ENCODE assay signal across 35 cellular contexts in the genomic region with DNA sequence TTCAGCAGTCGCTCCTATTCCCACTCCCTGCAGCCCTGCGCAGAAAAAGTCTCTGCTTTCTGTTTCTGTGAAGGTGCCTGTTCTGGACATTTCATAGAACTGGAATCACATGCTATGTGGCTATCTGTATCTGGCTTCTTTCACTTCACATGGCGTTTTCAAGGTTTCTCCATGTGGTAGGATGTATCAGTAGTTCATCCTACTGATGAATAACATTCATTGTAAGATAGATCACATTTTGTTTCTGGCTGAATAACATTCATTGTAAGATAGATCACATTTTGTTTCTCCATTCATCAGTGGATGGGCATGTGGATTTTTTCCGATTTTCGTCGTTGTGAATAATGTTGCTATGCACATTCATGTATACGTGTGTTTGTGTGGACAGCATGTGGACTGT. TPM values are rescaled to one million over a fixed set of nuclear protein-coding genes. Genes with fewer than 3 reads are reported as not detected.
"Had no signal": no experiment of that assay in that cellular context is flagged by ENCODE, and none has a peak within 500 bp of the region (broad histone marks: within the 10 kb centered on the region; RNA-seq: fewer than 3 reads in every experiment).

No MANE protein-coding gene starts in this region.

- ATAC-seq: activated CD4-positive, alpha-beta T cell treated with anti-CD3 and anti-CD28 coated beads for 36 hours; activated CD4-positive, CD25-positive, alpha-beta regulatory T cell treated with anti-CD3 and anti-CD28 coated beads, Interleukin-2, amount 50 U/mL, for 24 hours; activated CD8-positive, alpha-beta T cell treated with anti-CD3 and anti-CD28 coated beads, Interleukin-2, amount 10 ng/mL, durations not matched to agents 7 days and 5 days; activated T-cell treated with anti-CD3 and anti-CD28 coated beads, Interleukin-2, amount 50 U/mL, for 72 hours; esophagus mucosa; gastroesophageal sphincter; T-helper 17 cell had no signal

- H3K9me3 Mint-ChIP-seq: activated CD4-positive, alpha-beta memory T cell treated with anti-CD3 and anti-CD28 coated beads for 36 hours; activated CD4-positive, alpha-beta T cell treated with anti-CD3 and anti-CD28 coated beads, Interleukin-2, amount 10 ng/mL, durations not matched to agents 24 days and 14 days; activated T-cell treated with anti-CD3 and anti-CD28 coated beads, Interleukin-2, amount 50 U/mL, for 24 hours; activated T-cell treated with anti-CD3 and anti-CD28 coated beads, Interleukin-2, amount 50 U/mL, for 72 hours; dendritic cell treated with granulocyte-macrophage colony-stimulating factor and Interleukin-4, amounts not matched to agents 40 ng/mL and 50 ng/mL, for 4 days; endodermal cell; T-helper 2 cell treated with Interferon-gamma antibody and Interleukin-4, amounts not matched to agents 5 μg/mL and 100 μg/mL, for 36 hours had no signal

- H3K4me1 Mint-ChIP-seq: activated B cell treated with CpG ODN at 0.5 μM for 24 hours; activated CD4-positive, alpha-beta T cell treated with anti-CD3 and anti-CD28 coated beads for 36 hours; activated CD4-positive, alpha-beta T cell treated with anti-CD3 and anti-CD28 coated beads, Interleukin-2, amount 10 ng/mL, durations not matched to agents 24 days and 14 days had no signal

- H3K27ac ChIP-seq: breast epithelium, cardiac muscle cell, coronary artery, WERI-Rb-1 had no signal

- H3K9me3 ChIP-seq: breast epithelium, gastroesophageal sphincter had no signal

- DNase-seq: activated B cell treated with CpG ODN at 0.5 μM for 24 hours; activated CD4-positive, alpha-beta memory T cell treated with anti-CD3 and anti-CD28 coated beads for 36 hours; activated CD4-positive, alpha-beta T cell treated with anti-CD3 and anti-CD28 coated beads for 36 hours; activated CD4-positive, alpha-beta T cell treated with anti-CD3 and anti-CD28 coated beads, Interleukin-2, amount 10 ng/mL, durations not matched to agents 24 days and 14 days; activated CD8-positive, alpha-beta memory T cell treated with anti-CD3 and anti-CD28 coated beads, Interleukin-2, amount 50 U/mL, for 48 hours; activated CD8-positive, alpha-beta T cell treated with anti-CD3 and anti-CD28 coated beads, Interleukin-2, amount 10 ng/mL, durations not matched to agents 7 days and 5 days; activated gamma-delta T cell treated with Interleukin-2 at 50 U/mL for 16 hours; activated naive CD4-positive, alpha-beta T cell treated with anti-CD3 and anti-CD28 coated beads, Interleukin-2, amount 50 U/mL, for 16 hours; activated naive CD4-positive, alpha-beta T cell treated with Interleukin-2 at 50 U/mL for 16 hours; activated T-cell treated with anti-CD3 and anti-CD28 coated beads for 4 hours; activated T-cell treated with anti-CD3 and anti-CD28 coated beads, Interleukin-2, amount 50 U/mL, for 24 hours; activated T-cell treated with anti-CD3 and anti-CD28 coated beads, Interleukin-2, amount 50 U/mL, for 72 hours; amygdala; aorta; central memory CD4-positive, alpha-beta T cell; cerebellar nuclear complex; effector memory CD4-positive, alpha-beta T cell; endodermal cell; foreskin fibroblast; T-helper 1 cell; T-helper 17 cell; T1000; WERI-Rb-1 had no signal

- H3K27ac Mint-ChIP-seq: activated B cell treated with CpG ODN at 0.5 μM for 24 hours; activated CD4-positive, alpha-beta memory T cell treated with anti-CD3 and anti-CD28 coated beads for 36 hours; activated CD4-positive, alpha-beta T cell treated with anti-CD3 and anti-CD28 coated beads for 36 hours; activated CD4-positive, alpha-beta T cell treated with anti-CD3 and anti-CD28 coated beads, Interleukin-2, amount 10 ng/mL, durations not matched to agents 24 days and 14 days; activated CD8-positive, alpha-beta T cell treated with anti-CD3 and anti-CD28 coated beads, Interleukin-2, amount 10 ng/mL, durations not matched to agents 7 days and 5 days; activated naive CD8-positive, alpha-beta T cell; activated T-cell treated with anti-CD3 and anti-CD28 coated beads, Interleukin-2, amount 50 U/mL, for 24 hours; activated T-cell treated with anti-CD3 and anti-CD28 coated beads, Interleukin-2, amount 50 U/mL, for 72 hours; brain; dendritic cell treated with granulocyte-macrophage colony-stimulating factor and Interleukin-4, amounts not matched to agents 40 ng/mL and 50 ng/mL, for 4 days; endodermal cell; T-helper 17 cell; T-helper 2 cell treated with Interferon-gamma antibody and Interleukin-4, amounts not matched to agents 5 μg/mL and 100 μg/mL, for 36 hours had no signal

- H3K36me3 Mint-ChIP-seq: activated CD4-positive, alpha-beta memory T cell treated with anti-CD3 and anti-CD28 coated beads for 36 hours; activated naive CD8-positive, alpha-beta T cell had no signal

- H3K4me3 Mint-ChIP-seq: activated B cell treated with CpG ODN at 0.5 μM for 24 hours; activated CD4-positive, alpha-beta memory T cell treated with anti-CD3 and anti-CD28 coated beads for 36 hours; activated CD4-positive, alpha-beta T cell treated with anti-CD3 and anti-CD28 coated beads for 36 hours; activated CD4-positive, alpha-beta T cell treated with anti-CD3 and anti-CD28 coated beads, Interleukin-2, amount 10 ng/mL, durations not matched to agents 24 days and 14 days; activated CD8-positive, alpha-beta T cell treated with anti-CD3 and anti-CD28 coated beads, Interleukin-2, amount 10 ng/mL, durations not matched to agents 7 days and 5 days; activated naive CD8-positive, alpha-beta T cell; activated T-cell treated with anti-CD3 and anti-CD28 coated beads, Interleukin-2, amount 50 U/mL, for 24 hours; activated T-cell treated with anti-CD3 and anti-CD28 coated beads, Interleukin-2, amount 50 U/mL, for 72 hours; brain; dendritic cell treated with granulocyte-macrophage colony-stimulating factor and Interleukin-4, amounts not matched to agents 40 ng/mL and 50 ng/mL, for 4 days; endodermal cell; T-helper 17 cell; T-helper 2 cell treated with Interferon-gamma antibody and Interleukin-4, amounts not matched to agents 5 μg/mL and 100 μg/mL, for 36 hours had no signal

- H3K36me3 ChIP-seq: breast epithelium, cardiac muscle cell had no signal

- H3K27me3 Mint-ChIP-seq: activated B cell treated with CpG ODN at 0.5 μM for 24 hours had no signal

- H3K4me3 ChIP-seq: breast epithelium, cardiac muscle cell, coronary artery, gastroesophageal sphincter had no signal

- H3K4me1 ChIP-seq: breast epithelium had no signal

- H3K27me3 ChIP-seq: breast epithelium, cardiac muscle cell, dorsolateral prefrontal cortex, gastroesophageal sphincter had no signal

RNA-seq across cellular contexts. Expression of a gene that starts 44.5 kb away (rescaled TPM):
- total RNA-seq: activated CD4-positive, alpha-beta T cell treated with anti-CD3 and anti-CD28 coated beads, Interleukin-2, amount 10 ng/mL, durations not matched to agents 24 days and 14 days; activated CD8-positive, alpha-beta memory T cell treated with anti-CD3 and anti-CD28 coated beads for 36 hours; activated CD8-positive, alpha-beta T cell treated with anti-CD3 and anti-CD28 coated beads, Interleukin-2, amount 10 ng/mL, durations not matched to agents 7 days and 5 days had no signal
